Comparison of ENCODE assay signal across 28 cellular contexts in the genomic region with DNA sequence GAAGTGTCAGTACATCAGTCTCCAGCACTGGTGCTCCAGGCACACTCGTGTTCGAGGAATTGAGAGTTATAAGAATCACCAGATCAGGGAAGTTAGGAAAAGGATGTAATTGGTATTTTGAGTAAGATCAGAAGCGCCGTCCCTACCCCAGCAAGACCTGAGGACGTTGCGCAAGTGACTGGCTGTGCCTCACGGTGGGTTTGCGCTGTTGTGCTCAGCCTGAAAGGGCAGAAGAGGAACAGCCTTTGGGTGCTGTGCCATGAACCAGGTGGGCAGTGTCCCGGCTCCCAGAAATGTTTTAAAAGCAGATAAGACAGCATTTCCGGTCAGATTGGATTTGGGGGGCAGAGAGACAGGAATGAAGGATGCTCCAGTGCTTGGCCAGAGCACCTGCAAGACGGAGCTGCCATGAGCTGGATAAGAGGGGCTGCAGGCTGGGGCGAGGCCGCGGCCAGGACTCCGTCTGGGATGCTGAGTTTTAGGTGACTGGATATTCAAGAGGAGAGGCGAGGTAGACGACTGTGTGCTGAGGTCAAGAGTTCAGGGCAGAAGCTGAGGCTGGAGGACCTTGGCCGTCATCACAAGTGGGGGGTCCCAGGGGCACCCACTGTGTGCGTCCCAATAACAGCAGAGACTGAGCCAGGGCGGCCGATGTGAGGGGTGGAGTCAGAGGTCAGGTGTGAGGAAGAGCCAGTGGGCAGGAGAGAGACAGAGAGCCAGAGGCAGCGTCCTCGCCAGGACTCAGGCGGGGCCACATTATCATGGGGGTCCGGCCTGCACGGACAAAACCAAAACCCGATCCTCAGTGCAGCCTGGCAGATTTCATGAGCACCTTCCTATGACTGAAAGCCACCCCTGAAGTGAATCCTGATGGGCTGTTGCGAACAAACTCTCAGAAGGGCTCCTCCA.
"Had no signal": no experiment of that assay in that cellular context is flagged by ENCODE, and none has a peak within 500 bp of the region (broad histone marks: within the 10 kb centered on the region; RNA-seq: fewer than 3 reads in every experiment).

No MANE protein-coding gene starts in this region.

- H3K9me3 Mint-ChIP-seq: natural killer cell had no signal

- H3K27ac ChIP-seq: ovary, parathyroid adenoma, psoas muscle, sigmoid colon, stomach, thyroid gland, tibial nerve, upper lobe of left lung, vagina had no signal

- H3K4me1 ChIP-seq: parathyroid adenoma, psoas muscle, sigmoid colon, stomach, thyroid gland, upper lobe of left lung, vagina had no signal

- H3K36me3 ChIP-seq: ovary, sigmoid colon, stomach, thoracic aorta, thyroid gland, tibial nerve, upper lobe of left lung, vagina had no signal

- H3K9ac ChIP-seq: parathyroid adenoma had no signal

- H2AFZ ChIP-seq: parathyroid adenoma had no signal

- H3K27ac Mint-ChIP-seq: naive thymus-derived CD4-positive, alpha-beta T cell; progenitor cell of endocrine pancreas; stimulated activated effector memory CD8-positive, alpha-beta T cell treated with anti-CD3 and anti-CD28 coated beads, Interleukin-12 subunit alpha, Interleukin-12 subunit beta, amount 100 ng/mL, for 72 hours; stimulated activated naive B cell treated with anti-CD40 and anti-IgM and Interleukin-4, amounts not matched to agents 10 μg/mL and 1 μg/mL and 100 μg/mL, for 72 hours; stimulated activated naive CD8-positive, alpha-beta T cell treated with anti-CD3 and anti-CD28 coated beads, Interleukin-15, Interleukin-2, amounts not matched to agents 100 ng/mL and 50 ng/mL, for 24 hours had no signal

- H3K9me3 ChIP-seq: ovary, psoas muscle, thoracic aorta, thyroid gland, upper lobe of left lung, vagina had no signal

- H3K36me3 Mint-ChIP-seq: natural killer cell; stimulated activated effector memory CD8-positive, alpha-beta T cell treated with anti-CD3 and anti-CD28 coated beads, Interleukin-12 subunit alpha, Interleukin-12 subunit beta, amount 100 ng/mL, for 72 hours; stimulated activated naive B cell treated with anti-CD40 and anti-IgM and Interleukin-4, amounts not matched to agents 10 μg/mL and 1 μg/mL and 100 μg/mL, for 72 hours had no signal

- H3K4me3 Mint-ChIP-seq: naive thymus-derived CD4-positive, alpha-beta T cell; natural killer cell; nephron; neural crest cell; stimulated activated effector memory CD8-positive, alpha-beta T cell treated with anti-CD3 and anti-CD28 coated beads, Interleukin-12 subunit alpha, Interleukin-12 subunit beta, amount 100 ng/mL, for 72 hours; stimulated activated naive B cell treated with anti-CD40 and anti-IgM and Interleukin-4, amounts not matched to agents 10 μg/mL and 1 μg/mL and 100 μg/mL, for 72 hours; stimulated activated naive CD8-positive, alpha-beta T cell treated with anti-CD3 and anti-CD28 coated beads, Interleukin-15, Interleukin-2, amounts not matched to agents 100 ng/mL and 50 ng/mL, for 24 hours had no signal

- H3K79me2 ChIP-seq: parathyroid adenoma had no signal

- H3K27me3 ChIP-seq: ovary, sigmoid colon, stomach, thyroid gland, tibial nerve, upper lobe of left lung, vagina had no signal

- FAIRE-seq: small intestine, urothelium cell line had no signal

- DNase-seq: naive thymus-derived CD4-positive, alpha-beta T cell; natural killer cell; occipital lobe; ovary; psoas muscle; right cardiac atrium; sigmoid colon; small intestine; stimulated activated CD4-positive, alpha-beta T cell treated with anti-CD3 and anti-CD28 coated beads, Interleukin-15, amount 100 ng/mL, for 24 hours; stimulated activated CD4-positive, alpha-beta T cell treated with anti-CD3 and anti-CD28 coated beads, Interleukin-2, amount 100 ng/mL, for 24 hours; stimulated activated CD4-positive, alpha-beta T cell treated with anti-CD3 and anti-CD28 coated beads, Interleukin-2, amount 100 ng/mL, for 48 hours; stimulated activated CD4-positive, alpha-beta T cell treated with anti-CD3 and anti-CD28 coated beads, Interleukin-4, amount 100 ng/mL, for 24 hours; stimulated activated naive B cell treated with anti-CD40 and anti-IgM and Interleukin-4, amounts not matched to agents 10 μg/mL and 1 μg/mL and 100 μg/mL, for 72 hours; stimulated activated naive CD4-positive, alpha-beta T cell treated with Interleukin-2 at 50 U/mL for 16 hours; stomach; thyroid gland; trophoblast cell had no signal

- ATAC-seq: naive thymus-derived CD4-positive, alpha-beta T cell; natural killer cell; psoas muscle; right cardiac atrium; stimulated activated effector memory CD8-positive, alpha-beta T cell treated with anti-CD3 and anti-CD28 coated beads, Interleukin-12 subunit alpha, Interleukin-12 subunit beta, amount 100 ng/mL, for 72 hours; stimulated activated naive B cell treated with anti-CD40 and anti-IgM and Interleukin-4, amounts not matched to agents 10 μg/mL and 1 μg/mL and 100 μg/mL, for 72 hours had no signal

- H3K4me1 Mint-ChIP-seq: neural crest cell; stimulated activated naive B cell treated with anti-CD40 and anti-IgM and Interleukin-4, amounts not matched to agents 10 μg/mL and 1 μg/mL and 100 μg/mL, for 72 hours had no signal

- H3K4me3 ChIP-seq: ovary, psoas muscle, sigmoid colon, stomach, thyroid gland, tibial nerve, upper lobe of left lung, vagina had no signal
